ENCODE assay signal across 24 cellular contexts in genomic region chr6:142824491-142824890, GRCh38.
DNase-seq lines count a peak whose midpoint lies in the region; ATAC-seq lines count a peak whose summit lies in the region.
"Had no signal": no experiment of that assay in that cellular context is flagged by ENCODE, and none has a peak within 500 bp of the region (broad histone marks: within the 10 kb centered on the region; RNA-seq: fewer than 3 reads in every experiment).

No MANE protein-coding gene starts in this region.

- H3K4me3 Mint-ChIP-seq in stimulated activated naive CD8-positive, alpha-beta T cell treated with anti-CD3 and anti-CD28 coated beads, Interleukin-15, Interleukin-2, amounts not matched to agents 100 ng/mL and 50 ng/mL, for 24 hours = no peak overlapping the region
- H3K4me3 Mint-ChIP-seq: neural crest cell; stimulated activated naive B cell treated with anti-CD40 and anti-IgM and Interleukin-4, amounts not matched to agents 10 μg/mL and 1 μg/mL and 100 μg/mL, for 72 hours had no signal

- H3K9me3 Mint-ChIP-seq in stimulated activated naive CD8-positive, alpha-beta T cell treated with anti-CD3 and anti-CD28 coated beads, Interleukin-15, Interleukin-2, amounts not matched to agents 100 ng/mL and 50 ng/mL, for 24 hours = peaks cover 7% of the 10 kb centered on the region

- no peak for DNase-seq in stimulated activated naive CD8-positive, alpha-beta T cell treated with anti-CD3 and anti-CD28 coated beads, Interleukin-15, Interleukin-2, amounts not matched to agents 100 U/mL and 50 U/mL, for 24 hours
- peak; percentile 36 for DNase-seq in OCI-M1 (lab: John Stamatoyannopoulos, UW)
- DNase-seq in left kidney (ENCODE audit: low read depth, low spot score) = peak; percentile 36
- DNase-seq in Kasumi-1 (lab: John Stamatoyannopoulos, UW) = no peak
- no peak for DNase-seq in NCI-H2081 (lab: John Stamatoyannopoulos, UW)
- DNase-seq: activated CD8-positive, alpha-beta memory T cell treated with anti-CD3 and anti-CD28 coated beads, Interleukin-2, amount 50 U/mL, for 48 hours; activated gamma-delta T cell; aorta; Caco-2; caudate nucleus; dorsolateral prefrontal cortex; foreskin keratinocyte; H7; Karpas-422; NCI-H1105; NCI-H2107; NCI-H510A; RPMI8226; stimulated activated CD4-positive, alpha-beta T cell treated with anti-CD3 and anti-CD28 coated beads, Interleukin-1b, Interleukin-23, amount 100 ng/mL, for 48 hours; stimulated activated naive B cell treated with anti-CD40 and anti-IgM and Interleukin-4, amounts not matched to agents 10 μg/mL and 1 μg/mL and 100 μg/mL, for 72 hours; tibial artery had no signal

- peaks cover 4% of the 10 kb centered on the region for H3K27me3 Mint-ChIP-seq in stimulated activated naive CD8-positive, alpha-beta T cell treated with anti-CD3 and anti-CD28 coated beads, Interleukin-15, Interleukin-2, amounts not matched to agents 100 ng/mL and 50 ng/mL, for 24 hours
- H3K27me3 Mint-ChIP-seq: stimulated activated naive B cell treated with anti-CD40 and anti-IgM and Interleukin-4, amounts not matched to agents 10 μg/mL and 1 μg/mL and 100 μg/mL, for 72 hours had no signal

- peaks cover 81% of the 10 kb centered on the region for H3K4me1 Mint-ChIP-seq in stimulated activated naive CD8-positive, alpha-beta T cell treated with anti-CD3 and anti-CD28 coated beads, Interleukin-15, Interleukin-2, amounts not matched to agents 100 ng/mL and 50 ng/mL, for 24 hours (ENCODE audit: low read depth)

- ATAC-seq in stimulated activated naive CD8-positive, alpha-beta T cell treated with anti-CD3 and anti-CD28 coated beads, Interleukin-15, Interleukin-2, amounts not matched to agents 100 U/mL and 50 U/mL, for 24 hours = no peak
- ATAC-seq in GM18868 (IDR thresholded peaks at IDR 0.05; ENCODE audit: unreplicated experiment) = no peak
- ATAC-seq: foreskin keratinocyte; stimulated activated naive B cell treated with anti-CD40 and anti-IgM and Interleukin-4, amounts not matched to agents 10 μg/mL and 1 μg/mL and 100 μg/mL, for 72 hours had no signal

- peaks cover 43% of the 10 kb centered on the region for H3K36me3 Mint-ChIP-seq in stimulated activated naive CD8-positive, alpha-beta T cell treated with anti-CD3 and anti-CD28 coated beads, Interleukin-15, Interleukin-2, amounts not matched to agents 100 ng/mL and 50 ng/mL, for 24 hours (ENCODE audit: low read depth)

- peak overlapping the region; percentile 50 for H3K27ac Mint-ChIP-seq in stimulated activated naive CD8-positive, alpha-beta T cell treated with anti-CD3 and anti-CD28 coated beads, Interleukin-15, Interleukin-2, amounts not matched to agents 100 ng/mL and 50 ng/mL, for 24 hours
- H3K27ac Mint-ChIP-seq: stimulated activated naive B cell treated with anti-CD40 and anti-IgM and Interleukin-4, amounts not matched to agents 10 μg/mL and 1 μg/mL and 100 μg/mL, for 72 hours had no signal

Comparison
In these comparisons a context has a peak if more than half of its experiments do, and no peak if none do; other contexts are left out.
1. DNase-seq: peak in OCI-M1 (single experiment) and left kidney (single experiment); none in stimulated activated naive CD8-positive, alpha-beta T cell treated with anti-CD3 and anti-CD28 coated beads, Interleukin-15, Interleukin-2, amounts not matched to agents 100 U/mL and 50 U/mL, for 24 hours (single experiment), Kasumi-1 (0 of 2) and NCI-H2081 (0 of 2).